16 cellular contexts compared by ENCODE assay signal in genomic region chr3:188255190-188255589, GRCh38.
"Had no signal": no experiment of that assay in that cellular context is flagged by ENCODE, and none has a peak within 500 bp of the region (broad histone marks: within the 10 kb centered on the region; RNA-seq: fewer than 3 reads in every experiment).

No MANE protein-coding gene starts in this region.

- H3K27ac ChIP-seq: heart right ventricle, SJCRH30, upper lobe of left lung, WERI-Rb-1 had no signal

- DNase-seq: activated CD4-positive, alpha-beta T cell treated with anti-CD3 and anti-CD28 coated beads, Interleukin-2, amount 50 U/mL, for 1 hour; activated CD8-positive, alpha-beta memory T cell treated with anti-CD3 and anti-CD28 coated beads, Interleukin-2, amount 10 ng/mL, durations not matched to agents 7 days and 5 days; anterior cingulate cortex; heart right ventricle; nucleus accumbens; RPMI8226; SJCRH30; T1000; upper lobe of left lung; WERI-Rb-1 had no signal

- H3K9me3 Mint-ChIP-seq: memory B cell had no signal

- H3K9me3 ChIP-seq: SJCRH30, upper lobe of left lung had no signal

- H3K27me3 Mint-ChIP-seq: activated CD8-positive, alpha-beta memory T cell treated with anti-CD3 and anti-CD28 coated beads, Interleukin-2, amount 10 ng/mL, durations not matched to agents 7 days and 5 days; activated naive CD4-positive, alpha-beta T cell treated with anti-CD3 and anti-CD28 coated beads, Interleukin-2, amount 50 U/mL, for 24 hours; memory B cell; natural killer cell treated with Interleukin-12 subunit alpha and Interleukin-12 subunit beta and Interleukin-15 and Interleukin-18, amount 100 ng/mL, for 72 hours; progenitor cell of endocrine pancreas had no signal

- H3K27ac Mint-ChIP-seq: activated CD8-positive, alpha-beta memory T cell treated with anti-CD3 and anti-CD28 coated beads, Interleukin-2, amount 10 ng/mL, durations not matched to agents 7 days and 5 days; memory B cell; progenitor cell of endocrine pancreas had no signal

- ATAC-seq: activated CD8-positive, alpha-beta memory T cell treated with anti-CD3 and anti-CD28 coated beads, Interleukin-2, amount 10 ng/mL, durations not matched to agents 7 days and 5 days; left lobe of liver; natural killer cell treated with Interleukin-12 subunit alpha and Interleukin-12 subunit beta and Interleukin-15 and Interleukin-18, amount 100 ng/mL, for 72 hours; sciatic nerve had no signal

- H3K36me3 ChIP-seq: SJCRH30, WERI-Rb-1 had no signal

- H3K36me3 Mint-ChIP-seq: natural killer cell treated with Interleukin-12 subunit alpha and Interleukin-12 subunit beta and Interleukin-15 and Interleukin-18, amount 100 ng/mL, for 72 hours had no signal

- H3K4me3 ChIP-seq: heart right ventricle, SJCRH30, upper lobe of left lung had no signal

- H3K27me3 ChIP-seq: heart right ventricle, SJCRH30, upper lobe of left lung had no signal

- H3K4me3 Mint-ChIP-seq: activated CD8-positive, alpha-beta memory T cell treated with anti-CD3 and anti-CD28 coated beads, Interleukin-2, amount 10 ng/mL, durations not matched to agents 7 days and 5 days; activated naive CD4-positive, alpha-beta T cell treated with anti-CD3 and anti-CD28 coated beads, Interleukin-2, amount 50 U/mL, for 24 hours; memory B cell; natural killer cell treated with Interleukin-12 subunit alpha and Interleukin-12 subunit beta and Interleukin-15 and Interleukin-18, amount 100 ng/mL, for 72 hours had no signal

- H3K4me1 ChIP-seq: SJCRH30 had no signal
